In the genomic region with DNA sequence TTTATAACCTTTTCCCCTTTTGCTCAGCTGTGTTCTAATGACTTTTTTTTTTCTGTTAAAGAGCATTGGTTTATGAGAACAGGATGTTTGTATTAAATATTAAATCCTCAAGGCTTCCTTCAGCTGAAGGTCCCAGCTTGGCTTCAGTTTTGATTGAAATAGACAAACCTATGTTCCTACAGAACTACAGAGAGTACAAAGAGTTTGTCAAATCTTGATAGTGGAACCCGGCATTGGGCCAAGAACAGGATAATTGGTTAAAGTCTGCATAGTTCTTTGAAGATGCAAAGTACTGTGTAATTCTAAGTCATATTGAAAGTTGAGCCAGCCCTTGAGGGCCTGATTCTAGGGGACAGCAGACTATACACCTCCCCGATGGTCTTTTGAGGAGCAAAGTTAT, we compare ENCODE assay signal across 14 cellular contexts.
"Had no signal": no experiment of that assay in that cellular context is flagged by ENCODE, and none has a peak within 500 bp of the region (broad histone marks: within the 10 kb centered on the region; RNA-seq: fewer than 3 reads in every experiment).

No MANE protein-coding gene starts in this region.

- H3K4me3 ChIP-seq: dorsolateral prefrontal cortex, gastrocnemius medialis, lower lobe of right lung, SK-N-MC had no signal

- H3K4me3 Mint-ChIP-seq: activated naive CD4-positive, alpha-beta T cell treated with anti-CD3 and anti-CD28 coated beads, Interleukin-2, amount 10 ng/mL, durations not matched to agents 7 days and 5 days; natural killer cell; stimulated activated naive CD8-positive, alpha-beta T cell treated with anti-CD3 and anti-CD28 coated beads, Interleukin-15, Interleukin-2, amounts not matched to agents 100 ng/mL and 50 ng/mL, for 24 hours; T-helper 1 cell treated with Interleukin-12 subunit alpha and Interleukin-12 subunit beta and Interleukin-4 antibody, amounts not matched to agents 30 μg/mL and 1 μg/mL, for 36 hours; WTC11 had no signal

- H3K36me3 Mint-ChIP-seq: activated naive CD4-positive, alpha-beta T cell treated with anti-CD3 and anti-CD28 coated beads, Interleukin-2, amount 10 ng/mL, durations not matched to agents 7 days and 5 days; natural killer cell; WTC11 had no signal

- H3K27me3 Mint-ChIP-seq: activated naive CD4-positive, alpha-beta T cell treated with anti-CD3 and anti-CD28 coated beads, Interleukin-2, amount 10 ng/mL, durations not matched to agents 7 days and 5 days; stimulated activated naive CD8-positive, alpha-beta T cell treated with anti-CD3 and anti-CD28 coated beads, Interleukin-15, Interleukin-2, amounts not matched to agents 100 ng/mL and 50 ng/mL, for 24 hours had no signal

- H3K4me1 Mint-ChIP-seq: activated naive CD4-positive, alpha-beta T cell treated with anti-CD3 and anti-CD28 coated beads, Interleukin-2, amount 10 ng/mL, durations not matched to agents 7 days and 5 days; natural killer cell; WTC11 had no signal

- H3K9me3 Mint-ChIP-seq: stimulated activated naive CD8-positive, alpha-beta T cell treated with anti-CD3 and anti-CD28 coated beads, Interleukin-15, Interleukin-2, amounts not matched to agents 100 ng/mL and 50 ng/mL, for 24 hours; WTC11 had no signal

- H3K36me3 ChIP-seq: gastrocnemius medialis, lower lobe of right lung had no signal

- H3K27ac ChIP-seq: dorsolateral prefrontal cortex, SK-N-MC had no signal

- H3K4me1 ChIP-seq: gastrocnemius medialis had no signal

- H3K27ac Mint-ChIP-seq: activated naive CD4-positive, alpha-beta T cell treated with anti-CD3 and anti-CD28 coated beads, Interleukin-2, amount 10 ng/mL, durations not matched to agents 7 days and 5 days; activated T-helper 2 cell treated with anti-CD3 and anti-CD28 coated beads, Interferon-gamma antibody, Interleukin-2, Interleukin-4, amounts not matched to agents 10 μg/mL and 5 μg/mL and 100 μg/mL, durations not matched to agents 14 hours and 24 hours and 36 hours; natural killer cell; stimulated activated naive CD8-positive, alpha-beta T cell treated with anti-CD3 and anti-CD28 coated beads, Interleukin-15, Interleukin-2, amounts not matched to agents 100 ng/mL and 50 ng/mL, for 24 hours; T-helper 1 cell treated with Interleukin-12 subunit alpha and Interleukin-12 subunit beta and Interleukin-4 antibody, amounts not matched to agents 30 μg/mL and 1 μg/mL, for 36 hours; WTC11 had no signal

- ATAC-seq: gastrocnemius medialis, lower lobe of right lung, natural killer cell, WTC11 had no signal

- DNase-seq: activated CD4-positive, alpha-beta T cell treated with anti-CD3 and anti-CD28 coated beads for 48 hours; activated naive CD4-positive, alpha-beta T cell treated with anti-CD3 and anti-CD28 coated beads, Interleukin-2, amount 10 ng/mL, durations not matched to agents 7 days and 5 days; dorsolateral prefrontal cortex; gastrocnemius medialis; kidney glomerular epithelial cell; lower lobe of right lung; natural killer cell; stimulated activated CD4-positive, alpha-beta T cell treated with anti-CD3 and anti-CD28 coated beads, Interleukin-15, amount 100 ng/mL, for 24 hours; stimulated activated CD4-positive, alpha-beta T cell treated with anti-CD3 and anti-CD28 coated beads, Interleukin-4, amount 100 ng/mL, for 24 hours had no signal
